In the genomic region with DNA sequence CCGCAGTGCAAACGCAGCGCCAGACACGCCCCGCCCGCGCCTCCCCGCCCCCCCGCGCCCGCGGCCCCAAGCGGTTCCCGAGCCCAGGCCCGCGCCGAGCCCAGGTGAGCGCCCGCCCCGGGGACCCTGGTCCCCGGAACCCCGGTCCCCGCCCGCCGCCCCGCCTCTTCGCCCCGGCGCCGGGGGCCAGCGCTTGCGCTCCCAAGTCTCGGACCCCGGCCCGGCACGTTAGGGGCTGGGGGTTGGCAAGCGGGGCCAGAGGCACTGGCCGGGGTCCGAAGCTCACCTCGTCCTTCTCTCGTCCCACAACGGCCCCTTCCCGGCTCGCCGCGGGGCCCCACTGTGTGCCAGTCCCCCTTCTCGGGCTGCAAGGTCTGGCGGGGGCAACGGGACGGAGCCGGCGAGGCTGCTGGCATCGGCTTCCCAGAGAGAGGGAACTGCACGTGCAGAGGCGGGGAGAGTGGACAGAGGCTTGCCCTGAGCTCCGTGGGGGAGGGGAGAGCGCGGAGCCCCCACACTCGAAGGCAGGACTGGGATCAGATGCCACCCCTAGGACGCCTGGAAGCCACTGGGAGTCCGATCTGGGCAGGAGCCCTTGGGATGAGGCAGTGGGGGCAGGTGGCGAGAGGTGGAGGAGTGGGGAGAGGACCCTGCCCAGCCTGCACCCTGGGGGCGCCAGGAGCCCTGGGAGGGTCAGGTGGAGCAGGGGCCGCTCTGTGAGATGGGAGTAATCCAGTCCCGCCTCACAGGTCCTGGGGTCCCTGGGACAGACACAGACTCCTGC, we compare ENCODE assay signal across 9 cellular contexts. TPM values are rescaled to one million over a fixed set of nuclear protein-coding genes. Genes with fewer than 3 reads are reported as not detected.
DNase-seq lines count a peak whose midpoint lies in the region; ATAC-seq and TF ChIP-seq lines count a peak whose summit lies in the region.
"Had no signal": no experiment of that assay in that cellular context is flagged by ENCODE, and none has a peak within 500 bp of the region (broad histone marks: within the 10 kb centered on the region; RNA-seq: fewer than 3 reads in every experiment).

No MANE protein-coding gene starts in this region.

- ATAC-seq in activated CD8-positive, alpha-beta T cell treated with anti-CD3 and anti-CD28 coated beads, Interleukin-2, amount 10 ng/mL, durations not matched to agents 7 days and 5 days = no peak
- no peak for ATAC-seq in activated CD8-positive, alpha-beta T cell treated with anti-CD3 and anti-CD28 coated beads for 36 hours
- peak; percentile 37 for ATAC-seq in mucosa of descending colon
- no peak for ATAC-seq in GM21529 (IDR thresholded peaks at IDR 0.05; ENCODE audit: unreplicated experiment)
- ATAC-seq: foreskin keratinocyte had no signal

- peak overlapping the region; percentile 18 for H3K4me3 Mint-ChIP-seq in activated CD8-positive, alpha-beta T cell treated with anti-CD3 and anti-CD28 coated beads, Interleukin-2, amount 10 ng/mL, durations not matched to agents 7 days and 5 days
- H3K4me3 Mint-ChIP-seq in activated CD8-positive, alpha-beta T cell treated with anti-CD3 and anti-CD28 coated beads for 36 hours = no peak overlapping the region
- peak overlapping the region; percentile 68 for H3K4me3 Mint-ChIP-seq in dendritic cell treated with granulocyte-macrophage colony-stimulating factor and Interleukin-4, amounts not matched to agents 40 ng/mL and 50 ng/mL, for 4 days

- peaks cover 0 to 54% of the 10 kb centered on the region in 2 donors for H3K27me3 ChIP-seq in tibial artery

- H3K9me3 ChIP-seq in mucosa of descending colon = no peaks in the 10 kb centered on the region
- H3K9me3 ChIP-seq in tibial artery = no peaks in the 10 kb centered on the region

- CTCF ChIA-PET in activated CD8-positive, alpha-beta T cell treated with anti-CD3 and anti-CD28 coated beads, Interleukin-2, amount 10 ng/mL, durations not matched to agents 7 days and 5 days (lab: Charles Lee) = no interaction called here
- CTCF ChIA-PET in activated CD8-positive, alpha-beta T cell treated with anti-CD3 and anti-CD28 coated beads for 36 hours (lab: Charles Lee) = no interaction called here

- intact Hi-C loops in activated CD8-positive, alpha-beta T cell treated with anti-CD3 and anti-CD28 coated beads for 36 hours (cut with micrococcal nuclease) = no loop called here
- intact Hi-C loops in dendritic cell treated with granulocyte-macrophage colony-stimulating factor and Interleukin-4, amounts not matched to agents 40 ng/mL and 50 ng/mL, for 4 days (cut with micrococcal nuclease) = no loop called here
- intact Hi-C loops in mucosa of descending colon (cut with DNase I, micrococcal nuclease) = no loop called here
- intact Hi-C loops in tibial artery (cut with DNase I; ENCODE audit: low total_unique reads) = no loop called here

- H3K4me3 ChIP-seq in mucosa of descending colon (no peak overlapping the region), tibial artery (peak overlapping the region; percentile 18 to 24)

- no peak overlapping the region for H3K27ac ChIP-seq in tibial artery
- H3K27ac ChIP-seq: foreskin keratinocyte had no signal

- H3K9me3 Mint-ChIP-seq in activated CD8-positive, alpha-beta T cell treated with anti-CD3 and anti-CD28 coated beads, Interleukin-2, amount 10 ng/mL, durations not matched to agents 7 days and 5 days (ENCODE audit: insufficient read depth) = no peaks in the 10 kb centered on the region
- H3K9me3 Mint-ChIP-seq in activated CD8-positive, alpha-beta T cell treated with anti-CD3 and anti-CD28 coated beads for 36 hours = no peaks in the 10 kb centered on the region
- no peaks in the 10 kb centered on the region for H3K9me3 Mint-ChIP-seq in dendritic cell treated with granulocyte-macrophage colony-stimulating factor and Interleukin-4, amounts not matched to agents 40 ng/mL and 50 ng/mL, for 4 days

- peaks cover 12% of the 10 kb centered on the region for H3K27me3 Mint-ChIP-seq in activated CD8-positive, alpha-beta T cell treated with anti-CD3 and anti-CD28 coated beads, Interleukin-2, amount 10 ng/mL, durations not matched to agents 7 days and 5 days (ENCODE audit: low read depth)
- H3K27me3 Mint-ChIP-seq in activated CD8-positive, alpha-beta T cell treated with anti-CD3 and anti-CD28 coated beads for 36 hours = peaks cover 10% of the 10 kb centered on the region
- peaks cover 26% of the 10 kb centered on the region for H3K27me3 Mint-ChIP-seq in dendritic cell treated with granulocyte-macrophage colony-stimulating factor and Interleukin-4, amounts not matched to agents 40 ng/mL and 50 ng/mL, for 4 days

- peaks cover 10% of the 10 kb centered on the region for H3K4me1 Mint-ChIP-seq in activated CD8-positive, alpha-beta T cell treated with anti-CD3 and anti-CD28 coated beads, Interleukin-2, amount 10 ng/mL, durations not matched to agents 7 days and 5 days (ENCODE audit: low read depth)
- H3K4me1 Mint-ChIP-seq in activated CD8-positive, alpha-beta T cell treated with anti-CD3 and anti-CD28 coated beads for 36 hours (ENCODE audit: low read depth) = peaks cover 11% of the 10 kb centered on the region
- peaks cover 59% of the 10 kb centered on the region for H3K4me1 Mint-ChIP-seq in dendritic cell treated with granulocyte-macrophage colony-stimulating factor and Interleukin-4, amounts not matched to agents 40 ng/mL and 50 ng/mL, for 4 days (ENCODE audit: low read depth)

- H3K36me3 ChIP-seq in mucosa of descending colon (ENCODE audit: low read depth) = no peaks in the 10 kb centered on the region
- H3K36me3 ChIP-seq in tibial artery = no peaks in the 10 kb centered on the region

- H3K36me3 Mint-ChIP-seq in activated CD8-positive, alpha-beta T cell treated with anti-CD3 and anti-CD28 coated beads, Interleukin-2, amount 10 ng/mL, durations not matched to agents 7 days and 5 days (ENCODE audit: low read depth) = no peaks in the 10 kb centered on the region
- no peaks in the 10 kb centered on the region for H3K36me3 Mint-ChIP-seq in activated CD8-positive, alpha-beta T cell treated with anti-CD3 and anti-CD28 coated beads for 36 hours (ENCODE audit: low read depth)
- peaks cover 24% of the 10 kb centered on the region for H3K36me3 Mint-ChIP-seq in dendritic cell treated with granulocyte-macrophage colony-stimulating factor and Interleukin-4, amounts not matched to agents 40 ng/mL and 50 ng/mL, for 4 days (ENCODE audit: low read depth)

- H3K4me1 ChIP-seq in mucosa of descending colon (ENCODE audit: low read depth) = peaks cover 24% of the 10 kb centered on the region
- peaks cover 0 to 17% (median 11%) of the 10 kb centered on the region in 4 donors for H3K4me1 ChIP-seq in tibial artery

- POLR2A ChIA-PET in activated CD8-positive, alpha-beta T cell treated with anti-CD3 and anti-CD28 coated beads, Interleukin-2, amount 10 ng/mL, durations not matched to agents 7 days and 5 days (lab: Charles Lee) = no interaction called here
- POLR2A ChIA-PET in activated CD8-positive, alpha-beta T cell treated with anti-CD3 and anti-CD28 coated beads for 36 hours (lab: Charles Lee) = no interaction called here

- H3K27ac Mint-ChIP-seq in activated CD8-positive, alpha-beta T cell treated with anti-CD3 and anti-CD28 coated beads, Interleukin-2, amount 10 ng/mL, durations not matched to agents 7 days and 5 days = no peak overlapping the region
- no peak overlapping the region for H3K27ac Mint-ChIP-seq in activated CD8-positive, alpha-beta T cell treated with anti-CD3 and anti-CD28 coated beads for 36 hours
- H3K27ac Mint-ChIP-seq in dendritic cell treated with granulocyte-macrophage colony-stimulating factor and Interleukin-4, amounts not matched to agents 40 ng/mL and 50 ng/mL, for 4 days = peak overlapping the region; percentile 11

- no peak for TF ChIP-seq CTCF in activated CD8-positive, alpha-beta T cell treated with anti-CD3 and anti-CD28 coated beads for 36 hours (IDR thresholded peaks at IDR 0.05)
- no peak for TF ChIP-seq CTCF in mucosa of descending colon (IDR thresholded peaks at IDR 0.05)
- no peak for TF ChIP-seq CTCF in tibial artery (IDR thresholded peaks at IDR 0.05)

- no peak for DNase-seq in activated CD8-positive, alpha-beta T cell treated with anti-CD3 and anti-CD28 coated beads, Interleukin-2, amount 10 ng/mL, durations not matched to agents 7 days and 5 days
- no peak for DNase-seq in activated CD8-positive, alpha-beta T cell treated with anti-CD3 and anti-CD28 coated beads for 36 hours
- DNase-seq in mucosa of descending colon (peak; percentile 55 to 72 (median 63)), tibial artery (no peak), NCI-H524 (lab: John Stamatoyannopoulos, UW) (no peak), H4 (ENCODE audit: low spot score) (no peak)
- DNase-seq: foreskin keratinocyte had no signal

RNA-seq across cellular contexts. Expression of a gene that starts 1.8 kb away (rescaled TPM):
- under 1 TPM; 0.37 to 0.39 TPM for total RNA-seq in activated CD8-positive, alpha-beta T cell treated with anti-CD3 and anti-CD28 coated beads, Interleukin-2, amount 10 ng/mL, durations not matched to agents 7 days and 5 days
- total RNA-seq in activated CD8-positive, alpha-beta T cell treated with anti-CD3 and anti-CD28 coated beads for 36 hours = under 1 TPM; 0.25 to 0.40 TPM
- 100 to 1,000 TPM in 2 of 3 donors, 10 to 100 TPM in 1; 73.1 to 239 (median 181) TPM for total RNA-seq in mucosa of descending colon
- total RNA-seq in H4 (2014; rRNA removed; shearing (Covaris generic)) = not detected in 2 replicates

RNA-seq across cellular contexts. Expression of a gene that starts 16.8 kb away (rescaled TPM):
- total RNA-seq in activated CD8-positive, alpha-beta T cell treated with anti-CD3 and anti-CD28 coated beads, Interleukin-2, amount 10 ng/mL, durations not matched to agents 7 days and 5 days = 10 to 100 TPM; 56.2 to 58.0 TPM
- 10 to 100 TPM; 29.1 to 34.5 TPM for total RNA-seq in activated CD8-positive, alpha-beta T cell treated with anti-CD3 and anti-CD28 coated beads for 36 hours
- 10 to 100 TPM; 42.9 to 71.3 (median 43.6) TPM for total RNA-seq in mucosa of descending colon
- total RNA-seq in H4 (2014; rRNA removed; shearing (Covaris generic)) = 6.8 and 8.2 TPM in 2 replicates

RNA-seq across cellular contexts. Expression of a gene that starts 36.6 kb away (rescaled TPM):
- 10 to 100 TPM; 31.7 to 32.0 TPM for total RNA-seq in activated CD8-positive, alpha-beta T cell treated with anti-CD3 and anti-CD28 coated beads, Interleukin-2, amount 10 ng/mL, durations not matched to agents 7 days and 5 days
- 10 to 100 TPM; 23.7 to 23.8 TPM for total RNA-seq in activated CD8-positive, alpha-beta T cell treated with anti-CD3 and anti-CD28 coated beads for 36 hours
- total RNA-seq in mucosa of descending colon = 10 to 100 TPM; 16.8 to 27.8 (median 19.8) TPM
- total RNA-seq in H4 (2014; rRNA removed; shearing (Covaris generic)) = 41.8 and 45.8 TPM in 2 replicates

RNA-seq across cellular contexts. Expression of a gene that starts 48.1 kb away (rescaled TPM):
- 10 to 100 TPM; 87.0 to 87.4 TPM for total RNA-seq in activated CD8-positive, alpha-beta T cell treated with anti-CD3 and anti-CD28 coated beads, Interleukin-2, amount 10 ng/mL, durations not matched to agents 7 days and 5 days
- 100 to 1,000 TPM in 1 of 2 experiments, 10 to 100 TPM in 1; 99.1 to 102 TPM for total RNA-seq in activated CD8-positive, alpha-beta T cell treated with anti-CD3 and anti-CD28 coated beads for 36 hours
- 10 to 100 TPM; 48.7 to 63.4 (median 55.3) TPM for total RNA-seq in mucosa of descending colon
- total RNA-seq in H4 (2014; rRNA removed; shearing (Covaris generic)) = 25.4 and 27.4 TPM in 2 replicates

RNA-seq across cellular contexts. Expression of a gene that starts 49.7 kb away (rescaled TPM):
- total RNA-seq in activated CD8-positive, alpha-beta T cell treated with anti-CD3 and anti-CD28 coated beads, Interleukin-2, amount 10 ng/mL, durations not matched to agents 7 days and 5 days = under 1 TPM; 0.50 to 0.63 TPM
- under 1 TPM; 0.22 to 0.25 TPM for total RNA-seq in activated CD8-positive, alpha-beta T cell treated with anti-CD3 and anti-CD28 coated beads for 36 hours
- total RNA-seq in mucosa of descending colon = 1 to 10 TPM; 1.4 to 1.6 (median 1.4) TPM
- total RNA-seq in H4 (2014; rRNA removed; shearing (Covaris generic)) = 2.0 and 4.0 TPM in 2 replicates

Comparison
In these comparisons a context has a peak if more than half of its experiments do, and no peak if none do; other contexts are left out.
1. DNase-seq: peak in mucosa of descending colon (3 of 3); none in activated CD8-positive, alpha-beta T cell treated with anti-CD3 and anti-CD28 coated beads, Interleukin-2, amount 10 ng/mL, durations not matched to agents 7 days and 5 days (single experiment), activated CD8-positive, alpha-beta T cell treated with anti-CD3 and anti-CD28 coated beads for 36 hours (single experiment), tibial artery (0 of 2), NCI-H524 (0 of 2) and H4 (single experiment).
2. RNA of a gene that starts 1.8 kb away (total RNA-seq): 73.1 to 239 TPM in mucosa of descending colon; 0.25 to 0.40 TPM in activated CD8-positive, alpha-beta T cell treated with anti-CD3 and anti-CD28 coated beads for 36 hours, 0.37 to 0.39 TPM in activated CD8-positive, alpha-beta T cell treated with anti-CD3 and anti-CD28 coated beads, Interleukin-2, amount 10 ng/mL, durations not matched to agents 7 days and 5 days and not detected in H4; every median in the first group is over 10 times any median in the second.